9 cellular contexts compared by ENCODE assay signal in the genomic region with DNA sequence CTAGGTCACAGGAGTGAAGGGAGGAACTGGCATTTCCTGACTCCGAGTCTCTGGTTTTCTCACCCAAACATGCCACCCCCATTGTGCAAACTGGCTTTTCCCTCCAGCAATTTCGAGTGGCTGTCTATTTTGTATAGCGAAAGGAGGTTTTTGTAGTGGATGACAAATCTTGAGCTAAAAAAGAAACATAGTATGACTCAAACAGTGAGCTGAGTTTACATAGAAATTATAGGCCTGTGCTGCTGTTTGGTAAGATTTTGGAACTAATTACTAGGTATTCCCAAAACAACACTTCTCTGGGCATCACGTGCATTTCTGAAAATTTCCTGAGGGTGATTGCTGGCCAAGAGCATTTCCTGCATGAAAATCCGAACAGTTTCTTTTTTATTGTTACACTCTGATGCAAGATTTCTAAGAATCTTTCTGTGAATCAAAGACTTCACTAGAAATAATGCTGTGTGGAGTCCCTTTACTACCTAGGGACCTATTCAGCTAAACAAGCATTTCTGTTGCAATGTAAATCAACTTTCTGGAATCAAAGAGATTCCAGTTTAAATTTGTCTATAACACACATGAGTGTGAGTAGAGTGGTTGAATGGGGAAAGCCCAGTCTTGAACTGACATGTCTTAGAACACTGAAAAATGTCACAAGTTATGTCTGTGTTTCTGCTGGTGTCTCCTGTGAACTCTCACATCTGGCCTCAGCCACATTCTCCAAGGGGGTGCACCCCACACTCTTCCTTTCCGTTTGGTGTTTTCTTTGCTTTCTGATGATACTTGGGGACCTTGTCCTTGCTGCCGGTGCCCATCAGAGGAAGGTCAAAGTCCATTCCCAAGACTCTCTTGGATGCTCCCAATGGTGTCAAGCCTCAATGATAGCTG. TPM values are rescaled to one million over a fixed set of nuclear protein-coding genes. Genes with fewer than 3 reads are reported as not detected.
A peak's percentile ranks its signal among the peaks of the same experiment; 100 is the strongest.
DNase-seq lines count a peak whose midpoint lies in the region; ATAC-seq and TF ChIP-seq lines count a peak whose summit lies in the region.
"Had no signal": no experiment of that assay in that cellular context is flagged by ENCODE, and none has a peak within 500 bp of the region (broad histone marks: within the 10 kb centered on the region; RNA-seq: fewer than 3 reads in every experiment).

No MANE protein-coding gene starts in this region.

- no peaks in the 10 kb centered on the region for H3K9me3 Mint-ChIP-seq in natural killer cell

- intact Hi-C loops in natural killer cell (cut with micrococcal nuclease) = no loop called here

- H3K4me1 Mint-ChIP-seq in natural killer cell = peaks cover 5 to 13% of the 10 kb centered on the region in 2 donors

- H3K27ac Mint-ChIP-seq in natural killer cell = peak overlapping the region; percentile 66 to 68

- no peaks in the 10 kb centered on the region for H3K27me3 Mint-ChIP-seq in natural killer cell (ENCODE audit: low read depth in 2 of 2)

- no peaks in the 10 kb centered on the region for H3K36me3 Mint-ChIP-seq in natural killer cell

- TF ChIP-seq CTCF in GM10266 (IDR thresholded peaks at IDR 0.05; ENCODE audit: control insufficient read depth, insufficient read depth, low read depth, missing control alignments) (no peak), natural killer cell (IDR thresholded peaks at IDR 0.05) (no peak)

- DNase-seq in GM10266 (ENCODE audit: extremely low spot score) (peak; percentile 29), RKO (ENCODE audit: low spot score) (peak; percentile 11), natural killer cell (no peak), NCI-H146 (lab: John Stamatoyannopoulos, UW) (no peak), middle frontal gyrus (ENCODE audit: extremely low spot score, low spot score) (no peak), iPS-NIHi7 (ENCODE audit: extremely low spot score) (no peak), erythroblast (lab: John Stamatoyannopoulos, UW) (no peak)
- DNase-seq: psoas muscle had no signal

- TF ChIP-seq POLR2A in erythroblast (IDR thresholded peaks at IDR 0.05; ENCODE audit: low read length) = no peak

- peak; percentile 73 for ATAC-seq in GM21529 (IDR thresholded peaks at IDR 0.05; ENCODE audit: unreplicated experiment)
- peak; percentile 68 to 87 (median 76) for ATAC-seq in natural killer cell

- H3K4me3 Mint-ChIP-seq in natural killer cell = peak overlapping the region; percentile 25

RNA-seq across cellular contexts. Expression of a gene that starts 33.3 kb away (rescaled TPM):
- 10 to 100 TPM; 12.2 to 26.5 (median 22.7) TPM for total RNA-seq in natural killer cell

Comparison
In these comparisons a context has a peak if more than half of its experiments do, and no peak if none do; other contexts are left out.
1. DNase-seq: peak in GM10266 (single experiment) and RKO (single experiment); none in natural killer cell (single experiment), NCI-H146 (single experiment), middle frontal gyrus (single experiment), iPS-NIHi7 (single experiment) and erythroblast (0 of 2).